ENCODE assay signal across 9 cellular contexts in the genomic region with DNA sequence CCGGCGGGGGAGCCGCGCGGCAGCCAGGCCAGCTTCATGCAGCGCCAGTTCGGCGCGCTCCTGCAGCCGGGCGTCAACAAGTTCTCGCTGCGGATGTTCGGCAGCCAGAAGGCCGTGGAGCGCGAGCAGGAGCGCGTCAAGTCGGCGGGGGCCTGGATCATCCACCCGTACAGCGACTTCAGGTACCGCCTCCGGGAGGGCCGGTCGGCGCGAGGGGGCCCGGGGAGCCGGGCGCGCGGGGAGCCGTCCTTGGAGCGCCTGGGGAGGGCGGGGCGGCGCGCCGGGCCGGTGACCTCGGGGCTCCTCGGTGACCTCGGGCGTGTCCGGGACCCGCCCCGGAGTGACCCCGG. TPM values are rescaled to one million over a fixed set of nuclear protein-coding genes. Genes with fewer than 3 reads are reported as not detected.
DNase-seq lines count a peak whose midpoint lies in the region; ATAC-seq, FAIRE-seq and TF ChIP-seq lines count a peak whose summit lies in the region.
"Had no signal": no experiment of that assay in that cellular context is flagged by ENCODE, and none has a peak within 500 bp of the region (broad histone marks: within the 10 kb centered on the region; RNA-seq: fewer than 3 reads in every experiment).

No MANE protein-coding gene starts in this region.

- TF ChIP-seq CTCF in GM12878 (IDR thresholded peaks at IDR 0.05 in 2 of 3, conservative IDR thresholded peaks at IDR 0.05 in 1 of 3; ENCODE audit: control insufficient read depth in 2 of 3, extremely low read depth in 1 of 3, insufficient read depth in 1 of 3, low read depth in 3 of 3, low read length in 3 of 3) (no peak), omental fat pad (IDR thresholded peaks at IDR 0.05) (no peak)

- intact Hi-C loops in GM12878 (cut with micrococcal nuclease; ENCODE audit: unreplicated experiment), result no loop called here

- no peak overlapping the region for H3K4me2 ChIP-seq in GM12878 (ENCODE audit: control insufficient read depth, insufficient read depth)

- no peak overlapping the region for H2AFZ ChIP-seq in GM12878 (ENCODE audit: control insufficient read depth, low read depth, low read length)

- POLR2A ChIA-PET in GM12878 (lab: Charles Lee), result no interaction called here

- 3% methylated on average over 37 of the region's 50 CpGs for WGBS in GM12878 (ENCODE audit: insufficient coverage, insufficient replicate concordance, low lambda C conversion rate, missing lambda C conversion rate)

- H3K36me3 Mint-ChIP-seq in natural killer cell treated with Interleukin-12 subunit alpha and Interleukin-12 subunit beta and Interleukin-15 and Interleukin-18, amount 100 ng/mL, for 72 hours, result no peaks in the 10 kb centered on the region

- in situ Hi-C loops in GM12878 (cut with MboI), result no loop called here

- RAD21 ChIA-PET in GM12878 (lab: Charles Lee; ENCODE audit: unreplicated experiment), result no interaction called here

- SMC1A ChIA-PET in GM12878 (lab: Charles Lee; ENCODE audit: uncharacterized antibody, unreplicated experiment), result no interaction called here

- no peak overlapping the region for H3K4me3 Mint-ChIP-seq in natural killer cell treated with Interleukin-12 subunit alpha and Interleukin-12 subunit beta and Interleukin-15 and Interleukin-18, amount 100 ng/mL, for 72 hours

- CTCF ChIA-PET in GM12878 (lab: Yijun Ruan, JAX), result no interaction called here

- no peaks in the 10 kb centered on the region for H4K20me1 ChIP-seq in GM12878 (ENCODE audit: control insufficient read depth, insufficient read depth)

- no peaks in the 10 kb centered on the region for H3K36me3 ChIP-seq in GM12878 (ENCODE audit: control insufficient read depth in 2 of 2, insufficient read depth in 2 of 2, low read length in 1 of 2)
- H3K36me3 ChIP-seq: esophagus muscularis mucosa had no signal

- FAIRE-seq in GM12878 (lab: Jason Lieb, UNC), result no peak
- FAIRE-seq: HTR-8/SVneo had no signal

- no peaks in the 10 kb centered on the region for H3K79me2 ChIP-seq in GM12878 (ENCODE audit: control insufficient read depth, insufficient read depth, low read length)

- DNase-seq in ELR (ENCODE audit: low read depth) (peak; percentile 40), NCI-H69 (lab: John Stamatoyannopoulos, UW) (peak; percentile 71), GM12878 (ENCODE audit: low read depth, low spot score) (no peak), cerebellum (ENCODE audit: low spot score) (no peak), omental fat pad (ENCODE audit: low spot score) (no peak)
- no peak for DNase-seq in natural killer cell treated with Interleukin-12 subunit alpha and Interleukin-12 subunit beta and Interleukin-15 and Interleukin-18, amount 100 ng/mL, for 72 hours (ENCODE audit: low spot score)
- no peak for DNase-seq in stimulated activated CD4-positive, alpha-beta T cell treated with anti-CD3 and anti-CD28 coated beads, Interleukin-4, amount 100 ng/mL, for 24 hours

- peaks cover 4 to 9% of the 10 kb centered on the region in 2 experiments for H3K27me3 ChIP-seq in GM12878 (replicated peaks in 1 of 2; ENCODE audit: control insufficient read depth in 2 of 2, insufficient read depth in 2 of 2, low read length in 1 of 2)

- H3K27ac Mint-ChIP-seq in natural killer cell treated with Interleukin-12 subunit alpha and Interleukin-12 subunit beta and Interleukin-15 and Interleukin-18, amount 100 ng/mL, for 72 hours, result no peak overlapping the region

- no peak for TF ChIP-seq EP300 in GM12878 (IDR thresholded peaks at IDR 0.05; ENCODE audit: borderline replicate concordance in 1 of 2, control insufficient read depth in 1 of 2, low read depth in 2 of 2, low read length in 2 of 2)

- H3K27me3 Mint-ChIP-seq in natural killer cell treated with Interleukin-12 subunit alpha and Interleukin-12 subunit beta and Interleukin-15 and Interleukin-18, amount 100 ng/mL, for 72 hours, result peaks cover 0 to 3% of the 10 kb centered on the region in 2 donors

- no peaks in the 10 kb centered on the region for H3K4me1 ChIP-seq in GM12878 (ENCODE audit: control insufficient read depth, insufficient read depth, low read length)

- no peak overlapping the region for H3K9ac ChIP-seq in GM12878 (ENCODE audit: control insufficient read depth, insufficient read depth, low read length)

- H3K4me1 Mint-ChIP-seq in natural killer cell treated with Interleukin-12 subunit alpha and Interleukin-12 subunit beta and Interleukin-15 and Interleukin-18, amount 100 ng/mL, for 72 hours (ENCODE audit: low read depth in 2 of 2), result no peaks in the 10 kb centered on the region

- H3K9me3 Mint-ChIP-seq in natural killer cell treated with Interleukin-12 subunit alpha and Interleukin-12 subunit beta and Interleukin-15 and Interleukin-18, amount 100 ng/mL, for 72 hours, result no peaks in the 10 kb centered on the region

- no peak for TF ChIP-seq RAD21 in GM12878 (IDR thresholded peaks at IDR 0.05; ENCODE audit: insufficient read depth, low read depth, low read length)

- H3K9me3 ChIP-seq in GM12878 (replicated peaks; ENCODE audit: control insufficient read depth, insufficient read depth, low read length), result no peaks in the 10 kb centered on the region
- H3K9me3 ChIP-seq: esophagus muscularis mucosa had no signal

- BruUV-seq in GM12878 (replicated peaks; lab: Mats Ljungman, UMichigan), result no TSS peak

- TF ChIP-seq POLR2A in GM12878 (IDR thresholded peaks at IDR 0.05; ENCODE audit: low read depth, low read length), result no peak

- no peak overlapping the region for H3K4me3 ChIP-seq in GM12878

- no peak overlapping the region for H3K27ac ChIP-seq in GM12878 (ENCODE audit: control insufficient read depth, insufficient read depth)
- H3K27ac ChIP-seq: esophagus muscularis mucosa had no signal

- ATAC-seq in GM12878 (no peak), omental fat pad (ENCODE audit: low FRiP score) (no peak)
- peak; percentile 10 to 40 for ATAC-seq in natural killer cell treated with Interleukin-12 subunit alpha and Interleukin-12 subunit beta and Interleukin-15 and Interleukin-18, amount 100 ng/mL, for 72 hours

RNA-seq across cellular contexts. Expression of gene HCN2, which starts 0.7 kb away (rescaled TPM):
- 0.12 TPM in 1 of 2 replicates, not detected in the other for total RNA-seq in GM12878 (2013; cell fraction: nucleolus; rRNA removed)
- total RNA-seq in GM12878 (2014; rRNA removed) (0.11 TPM in 1 of 2 replicates, not detected in the other), GM12878 (2014; rRNA removed; fragmentation: Illumina TruSeq; extraction: Trizol) (0.04 TPM in 1 of 2 replicates, not detected in the other), GM12878 (2021) (0.45 and 0.54 TPM in 2 replicates), cerebellum (7.3 TPM), omental fat pad (under 1 TPM in 2 of 4 donors, not detected in 2; 0.13 to 0.56 TPM)
- 0.17 TPM for polyA plus RNA-seq in GM12878 (2011; ENCODE audit: low read depth)
- polyA plus RNA-seq in GM12878 (2011; rRNA removed) (0.05 TPM in 1 of 2 replicates, not detected in the other), GM12878 (2014; fragmentation: Illumina TruSeq; extraction: Trizol) (0.01 TPM in 1 of 2 replicates, not detected in the other), GM12878 (2014; fragmentation: Nextera tagmentation; extraction: Ambion mirVana) (not detected), GM12878 (2014; rRNA removed) (0.09 and 0.13 TPM in 2 replicates), GM12878 (2016; fragmentation: Nextera tagmentation; extraction: Ambion mirVana) (not detected)
- 0.03 and 0.10 TPM in 2 replicates for polyA plus RNA-seq in GM12878 (2011; cell fraction: cytosol; rRNA removed)
- polyA plus RNA-seq in GM12878 (2011; cell fraction: nucleus; rRNA removed), result 0.34 and 0.51 TPM in 2 replicates
- 0.41 and 0.77 TPM in 2 replicates for polyA plus RNA-seq in GM12878 (2012)
- polyA minus RNA-seq in GM12878 (2011; rRNA and poly(A)+ RNA removed), result not detected in 2 replicates
- not detected in 2 replicates for polyA minus RNA-seq in GM12878 (2011; cell fraction: cytosol; rRNA and poly(A)+ RNA removed)
- polyA minus RNA-seq in GM12878 (2011; cell fraction: nucleus; rRNA and poly(A)+ RNA removed), result 0.12 TPM in 1 of 2 replicates, not detected in the other
- total RNA-seq in natural killer cell treated with Interleukin-12 subunit alpha and Interleukin-12 subunit beta and Interleukin-15 and Interleukin-18, amount 100 ng/mL, for 72 hours, result under 1 TPM; 0.29 to 0.64 TPM

RNA-seq across cellular contexts. Expression of gene BSG, which starts 18.0 kb away (rescaled TPM):
- total RNA-seq in GM12878 (2013; cell fraction: nucleolus; rRNA removed), result 235 and 258 TPM in 2 replicates
- total RNA-seq in GM12878 (2014; rRNA removed), result 209 and 247 TPM in 2 replicates
- 53.5 and 64.8 TPM in 2 replicates for total RNA-seq in GM12878 (2014; rRNA removed; fragmentation: Illumina TruSeq; extraction: Trizol)
- total RNA-seq in GM12878 (2021), result 244 and 253 TPM in 2 replicates
- polyA plus RNA-seq in GM12878 (2011; ENCODE audit: low read depth), result 54.3 TPM
- polyA plus RNA-seq in GM12878 (2011; rRNA removed), result 66.3 and 248 TPM in 2 replicates
- polyA plus RNA-seq in GM12878 (2011; cell fraction: cytosol; rRNA removed), result 257 and 342 TPM in 2 replicates
- 260 and 337 TPM in 2 replicates for polyA plus RNA-seq in GM12878 (2011; cell fraction: nucleus; rRNA removed)
- 173 and 195 TPM in 2 replicates for polyA plus RNA-seq in GM12878 (2012)
- polyA plus RNA-seq in GM12878 (2014; fragmentation: Illumina TruSeq; extraction: Trizol), result 22.1 and 60.8 TPM in 2 replicates
- polyA plus RNA-seq in GM12878 (2014; fragmentation: Nextera tagmentation; extraction: Ambion mirVana), result 1 to 10 TPM; 2.8 to 9.5 TPM
- 151 and 202 TPM in 2 replicates for polyA plus RNA-seq in GM12878 (2014; rRNA removed)
- 100 to 1,000 TPM; 288 to 297 TPM for polyA plus RNA-seq in GM12878 (2016; fragmentation: Nextera tagmentation; extraction: Ambion mirVana)
- polyA minus RNA-seq in GM12878 (2011; rRNA and poly(A)+ RNA removed), result 137 and 184 TPM in 2 replicates
- polyA minus RNA-seq in GM12878 (2011; cell fraction: cytosol; rRNA and poly(A)+ RNA removed), result 137 and 151 TPM in 2 replicates
- 45.3 and 89.1 TPM in 2 replicates for polyA minus RNA-seq in GM12878 (2011; cell fraction: nucleus; rRNA and poly(A)+ RNA removed)
- total RNA-seq in natural killer cell treated with Interleukin-12 subunit alpha and Interleukin-12 subunit beta and Interleukin-15 and Interleukin-18, amount 100 ng/mL, for 72 hours, result 100 to 1,000 TPM; 236 to 274 TPM
- total RNA-seq in cerebellum, result 94.5 TPM
- 100 to 1,000 TPM; 331 to 521 (median 417) TPM for total RNA-seq in omental fat pad

RNA-seq across cellular contexts. Expression of gene POLRMT, which starts 43.0 kb away (rescaled TPM):
- total RNA-seq in GM12878 (2013; cell fraction: nucleolus; rRNA removed), result 47.3 and 62.5 TPM in 2 replicates
- total RNA-seq in GM12878 (2014; rRNA removed) (36.5 and 42.8 TPM in 2 replicates), GM12878 (2014; rRNA removed; fragmentation: Illumina TruSeq; extraction: Trizol) (22.0 and 22.8 TPM in 2 replicates), GM12878 (2021) (57.6 and 59.8 TPM in 2 replicates), cerebellum (14.4 TPM), omental fat pad (10 to 100 TPM; 17.3 to 33.8 (median 30.1) TPM)
- polyA plus RNA-seq in GM12878 (2011; ENCODE audit: low read depth), result 24.6 TPM
- polyA plus RNA-seq in GM12878 (2011; rRNA removed) (16.6 and 54.0 TPM in 2 replicates), GM12878 (2014; fragmentation: Illumina TruSeq; extraction: Trizol) (7.3 and 30.8 TPM in 2 replicates), GM12878 (2014; fragmentation: Nextera tagmentation; extraction: Ambion mirVana) (10 to 100 TPM in 1 of 2 experiments, 1 to 10 TPM in 1; 9.9 to 27.9 TPM), GM12878 (2014; rRNA removed) (38.4 and 52.6 TPM in 2 replicates), GM12878 (2016; fragmentation: Nextera tagmentation; extraction: Ambion mirVana) (10 to 100 TPM; 28.1 to 44.7 TPM)
- 27.6 and 50.3 TPM in 2 replicates for polyA plus RNA-seq in GM12878 (2011; cell fraction: cytosol; rRNA removed)
- polyA plus RNA-seq in GM12878 (2011; cell fraction: nucleus; rRNA removed), result 300 and 345 TPM in 2 replicates
- 36.1 and 38.8 TPM in 2 replicates for polyA plus RNA-seq in GM12878 (2012)
- polyA minus RNA-seq in GM12878 (2011; rRNA and poly(A)+ RNA removed), result 91.7 and 110 TPM in 2 replicates
- 33.9 and 39.2 TPM in 2 replicates for polyA minus RNA-seq in GM12878 (2011; cell fraction: cytosol; rRNA and poly(A)+ RNA removed)
- 50.2 and 63.4 TPM in 2 replicates for polyA minus RNA-seq in GM12878 (2011; cell fraction: nucleus; rRNA and poly(A)+ RNA removed)
- 100 to 1,000 TPM in 1 of 2 donors, 10 to 100 TPM in 1; 55.0 to 104 TPM for total RNA-seq in natural killer cell treated with Interleukin-12 subunit alpha and Interleukin-12 subunit beta and Interleukin-15 and Interleukin-18, amount 100 ng/mL, for 72 hours

RNA-seq across cellular contexts. Expression of gene GZMM, which starts 46.5 kb away (rescaled TPM):
- not detected in 2 replicates for total RNA-seq in GM12878 (2013; cell fraction: nucleolus; rRNA removed)
- total RNA-seq in GM12878 (2014; rRNA removed), result not detected in 2 replicates
- total RNA-seq in GM12878 (2014; rRNA removed; fragmentation: Illumina TruSeq; extraction: Trizol), result not detected in 2 replicates
- 0.23 TPM in 1 of 2 replicates, not detected in the other for total RNA-seq in GM12878 (2021)
- not detected for polyA plus RNA-seq in GM12878 (2011; ENCODE audit: low read depth)
- polyA plus RNA-seq in GM12878 (2011; rRNA removed), result 0.24 and 0.48 TPM in 2 replicates
- polyA plus RNA-seq in GM12878 (2011; cell fraction: cytosol; rRNA removed), result 1.4 and 1.6 TPM in 2 replicates
- polyA plus RNA-seq in GM12878 (2011; cell fraction: nucleus; rRNA removed), result 0.51 and 1.8 TPM in 2 replicates
- not detected in 2 replicates for polyA plus RNA-seq in GM12878 (2012)
- not detected in 2 replicates for polyA plus RNA-seq in GM12878 (2014; fragmentation: Illumina TruSeq; extraction: Trizol)
- not detected for polyA plus RNA-seq in GM12878 (2014; fragmentation: Nextera tagmentation; extraction: Ambion mirVana)
- 0.09 TPM in 2 replicates for polyA plus RNA-seq in GM12878 (2014; rRNA removed)
- polyA plus RNA-seq in GM12878 (2016; fragmentation: Nextera tagmentation; extraction: Ambion mirVana), result not detected
- polyA minus RNA-seq in GM12878 (2011; rRNA and poly(A)+ RNA removed), result 0.98 TPM in 1 of 2 replicates, not detected in the other
- polyA minus RNA-seq in GM12878 (2011; cell fraction: cytosol; rRNA and poly(A)+ RNA removed), result not detected in 2 replicates
- not detected in 2 replicates for polyA minus RNA-seq in GM12878 (2011; cell fraction: nucleus; rRNA and poly(A)+ RNA removed)
- total RNA-seq in natural killer cell treated with Interleukin-12 subunit alpha and Interleukin-12 subunit beta and Interleukin-15 and Interleukin-18, amount 100 ng/mL, for 72 hours, result 10 to 100 TPM; 34.5 to 49.7 TPM
- not detected for total RNA-seq in cerebellum
- total RNA-seq in omental fat pad, result 1 to 10 TPM in 2 of 4 donors, not detected in 2; 1.1 to 3.7 TPM

RNA-seq across cellular contexts. Expression of gene FGF22, which starts 49.3 kb away (rescaled TPM):
- total RNA-seq in GM12878 (2013; cell fraction: nucleolus; rRNA removed), result not detected in 2 replicates
- total RNA-seq in GM12878 (2014; rRNA removed) (not detected in 2 replicates), GM12878 (2014; rRNA removed; fragmentation: Illumina TruSeq; extraction: Trizol) (not detected in 2 replicates), GM12878 (2021) (not detected in 2 replicates), cerebellum (not detected), omental fat pad (under 1 TPM in 1 of 4 donors, not detected in 3; 0.38 TPM)
- not detected for polyA plus RNA-seq in GM12878 (2011; ENCODE audit: low read depth)
- polyA plus RNA-seq in GM12878 (2011; rRNA removed) (not detected in 2 replicates), GM12878 (2014; fragmentation: Illumina TruSeq; extraction: Trizol) (not detected in 2 replicates), GM12878 (2014; fragmentation: Nextera tagmentation; extraction: Ambion mirVana) (not detected), GM12878 (2014; rRNA removed) (0.05 and 0.13 TPM in 2 replicates), GM12878 (2016; fragmentation: Nextera tagmentation; extraction: Ambion mirVana) (not detected)
- polyA plus RNA-seq in GM12878 (2011; cell fraction: cytosol; rRNA removed), result 0.03 TPM in 1 of 2 replicates, not detected in the other
- not detected in 2 replicates for polyA plus RNA-seq in GM12878 (2011; cell fraction: nucleus; rRNA removed)
- 0.24 TPM in 1 of 2 replicates, not detected in the other for polyA plus RNA-seq in GM12878 (2012)
- polyA minus RNA-seq in GM12878 (2011; rRNA and poly(A)+ RNA removed), result not detected in 2 replicates
- not detected in 2 replicates for polyA minus RNA-seq in GM12878 (2011; cell fraction: cytosol; rRNA and poly(A)+ RNA removed)
- not detected in 2 replicates for polyA minus RNA-seq in GM12878 (2011; cell fraction: nucleus; rRNA and poly(A)+ RNA removed)
- not detected for total RNA-seq in natural killer cell treated with Interleukin-12 subunit alpha and Interleukin-12 subunit beta and Interleukin-15 and Interleukin-18, amount 100 ng/mL, for 72 hours

Comparison
In these comparisons a context has a peak if more than half of its experiments do, and no peak if none do; other contexts are left out.
1. DNase-seq: peak in ELR (single experiment) and NCI-H69 (single experiment); none in GM12878 (single experiment), natural killer cell treated with Interleukin-12 subunit alpha and Interleukin-12 subunit beta and Interleukin-15 and Interleukin-18, amount 100 ng/mL, for 72 hours (single experiment), cerebellum (single experiment), stimulated activated CD4-positive, alpha-beta T cell treated with anti-CD3 and anti-CD28 coated beads, Interleukin-4, amount 100 ng/mL, for 24 hours (single experiment) and omental fat pad (single experiment).
2. ATAC-seq: peak in natural killer cell treated with Interleukin-12 subunit alpha and Interleukin-12 subunit beta and Interleukin-15 and Interleukin-18, amount 100 ng/mL, for 72 hours (2 of 2); none in GM12878 (single experiment) and omental fat pad (single experiment).